ENCODE assay signal across 15 cellular contexts in genomic region chr12:44511289-44511688, GRCh38.
DNase-seq lines count a peak whose midpoint lies in the region; TF ChIP-seq lines count a peak whose summit lies in the region.
"Had no signal": no experiment of that assay in that cellular context is flagged by ENCODE, and none has a peak within 500 bp of the region (broad histone marks: within the 10 kb centered on the region; RNA-seq: fewer than 3 reads in every experiment).

No MANE protein-coding gene starts in this region.

- no peaks in the 10 kb centered on the region for H3K9me3 ChIP-seq in BLaER1
- H3K9me3 ChIP-seq in OCI-LY1 (ENCODE audit: low read length): no peaks in the 10 kb centered on the region
- H3K9me3 ChIP-seq in tibial artery: no peaks in the 10 kb centered on the region
- H3K9me3 ChIP-seq: MG63 had no signal

- H4K20me1 ChIP-seq in BLaER1 (no peaks in the 10 kb centered on the region), OCI-LY1 (ENCODE audit: insufficient read depth, low read length) (no peaks in the 10 kb centered on the region)

- intact Hi-C loops in tibial artery (cut with DNase I; ENCODE audit: low total_unique reads): no loop called here

- no peaks in the 10 kb centered on the region for H3F3A ChIP-seq in OCI-LY1 (ENCODE audit: insufficient read depth, low read length)

- H3K36me3 ChIP-seq in BLaER1 (no peaks in the 10 kb centered on the region), OCI-LY1 (ENCODE audit: insufficient read depth, low read length) (no peaks in the 10 kb centered on the region), tibial artery (no peaks in the 10 kb centered on the region)
- H3K36me3 ChIP-seq: MG63 had no signal

- H3K79me2 ChIP-seq in OCI-LY1 (ENCODE audit: insufficient read depth, low read length): no peaks in the 10 kb centered on the region

- no peak overlapping the region for H3K4me3 ChIP-seq in BLaER1
- H3K4me3 ChIP-seq in OCI-LY1 (ENCODE audit: low read depth, low read length, poor library complexity, severe bottlenecking): no peak overlapping the region
- no peak overlapping the region for H3K4me3 ChIP-seq in tibial artery
- H3K4me3 ChIP-seq: MG63 had no signal

- no peak overlapping the region for H3K27ac ChIP-seq in BLaER1
- H3K27ac ChIP-seq in OCI-LY1 (ENCODE audit: low read depth, low read length, poor library complexity, severe bottlenecking): peak overlapping the region; percentile 71
- H3K27ac ChIP-seq in tibial artery: no peak overlapping the region
- H3K27ac ChIP-seq: RWPE1 had no signal

- DNase-seq in GM20000 (ENCODE audit: low spot score) (peak; percentile 17), foreskin melanocyte (peak; percentile 32), DMS153 treated with DMSO at 0.1 percent for 48 hours (lab: John Stamatoyannopoulos, UW; ENCODE audit: unreplicated experiment) (no peak), Ammon's horn (ENCODE audit: low spot score) (no peak), NCI-H1105 (lab: John Stamatoyannopoulos, UW) (no peak), tibial artery (no peak)
- DNase-seq: GOT3; MG63; NCI-H1105 treated with DMSO at 0.1 percent for 48 hours; NCI-H187; NCI-H526 treated with DMSO at 0.1 percent for 48 hours; NK-92 treated with Interleukin-12 subunit alpha and Interleukin-12 subunit beta, amount 100 ng/mL, for 24 hours had no signal

- peaks cover 61% of the 10 kb centered on the region for H3K4me1 ChIP-seq in BLaER1
- peaks cover 46% of the 10 kb centered on the region for H3K4me1 ChIP-seq in OCI-LY1 (ENCODE audit: insufficient read depth, low read length, severe bottlenecking)
- no peaks in the 10 kb centered on the region for H3K4me1 ChIP-seq in tibial artery

- H2AFZ ChIP-seq in OCI-LY1 (ENCODE audit: low read length): no peak overlapping the region

- H3K4me2 ChIP-seq in BLaER1 (peak overlapping the region; percentile 65), OCI-LY1 (ENCODE audit: low read length) (peak overlapping the region; percentile 21; the same call in 1 of the 2 replicates)

- TF ChIP-seq CTCF in GM20000 (IDR thresholded peaks at IDR 0.05; ENCODE audit: extremely low read depth, missing control alignments) (no peak), OCI-LY1 (IDR thresholded peaks at IDR 0.05; ENCODE audit: low read length) (no peak), tibial artery (IDR thresholded peaks at IDR 0.05) (no peak)

- H3K9ac ChIP-seq in BLaER1: no peak overlapping the region
- H3K9ac ChIP-seq in OCI-LY1 (ENCODE audit: low read length): no peak overlapping the region; the same call in 1 of the 2 replicates

- H3K9me2 ChIP-seq in OCI-LY1 (ENCODE audit: low read depth, low read length): no peaks in the 10 kb centered on the region

- H3K27me3 ChIP-seq in BLaER1 (no peaks in the 10 kb centered on the region), OCI-LY1 (ENCODE audit: insufficient read depth, low read length) (no peaks in the 10 kb centered on the region), tibial artery (no peaks in the 10 kb centered on the region)
- H3K27me3 ChIP-seq: MG63 had no signal

Comparison
In these comparisons a context has a peak if more than half of its experiments do, and no peak if none do; other contexts are left out.
1. DNase-seq: peak in GM20000 (single experiment) and foreskin melanocyte (single experiment); none in DMS153 treated with DMSO at 0.1 percent for 48 hours (single experiment), Ammon's horn (single experiment), NCI-H1105 (single experiment) and tibial artery (0 of 2).